14 cellular contexts compared by ENCODE assay signal in genomic region chr6:12606616-12607015, GRCh38.
"Had no signal": no experiment of that assay in that cellular context is flagged by ENCODE, and none has a peak within 500 bp of the region (broad histone marks: within the 10 kb centered on the region; RNA-seq: fewer than 3 reads in every experiment).

No MANE protein-coding gene starts in this region.

- DNase-seq: effector memory CD4-positive, alpha-beta T cell; islet precursor cell; naive B cell; retina; right lobe of liver; stimulated activated CD4-positive, alpha-beta T cell treated with anti-CD3 and anti-CD28 coated beads, Interleukin-4, amount 100 ng/mL, for 24 hours; upper lobe of right lung had no signal

- H3K9me3 Mint-ChIP-seq: naive B cell; nephron; stimulated activated memory B cell treated with anti-CD40 and anti-IgM and Interleukin-4, amounts not matched to agents 10 μg/mL and 1 μg/mL and 100 μg/mL, for 72 hours; stimulated activated naive CD8-positive, alpha-beta T cell treated with anti-CD3 and anti-CD28 coated beads, Interleukin-15, Interleukin-2, amounts not matched to agents 100 ng/mL and 50 ng/mL, for 24 hours had no signal

- H3K9me3 ChIP-seq: prostate gland, right lobe of liver, tibial nerve, upper lobe of right lung, vagina had no signal

- H2AFZ ChIP-seq: parathyroid adenoma had no signal

- H3K9ac ChIP-seq: parathyroid adenoma had no signal

- H3K27ac ChIP-seq: parathyroid adenoma, prostate gland, right lobe of liver, tibial nerve, upper lobe of right lung, vagina had no signal

- H3K79me2 ChIP-seq: parathyroid adenoma had no signal

- H3K4me3 Mint-ChIP-seq: nephron; stimulated activated naive CD8-positive, alpha-beta T cell treated with anti-CD3 and anti-CD28 coated beads, Interleukin-15, Interleukin-2, amounts not matched to agents 100 ng/mL and 50 ng/mL, for 24 hours had no signal

- H3K4me1 ChIP-seq: parathyroid adenoma, prostate gland, right lobe of liver, upper lobe of right lung had no signal

- H3K4me3 ChIP-seq: prostate gland, right lobe of liver, tibial nerve, upper lobe of right lung, vagina had no signal

- H3K27ac Mint-ChIP-seq: nephron; stimulated activated memory B cell treated with anti-CD40 and anti-IgM and Interleukin-4, amounts not matched to agents 10 μg/mL and 1 μg/mL and 100 μg/mL, for 72 hours; stimulated activated naive CD8-positive, alpha-beta T cell treated with anti-CD3 and anti-CD28 coated beads, Interleukin-15, Interleukin-2, amounts not matched to agents 100 ng/mL and 50 ng/mL, for 24 hours had no signal

- H3K27me3 ChIP-seq: right lobe of liver, tibial nerve, upper lobe of right lung, vagina had no signal

- H3K36me3 Mint-ChIP-seq: naive B cell; stimulated activated memory B cell treated with anti-CD40 and anti-IgM and Interleukin-4, amounts not matched to agents 10 μg/mL and 1 μg/mL and 100 μg/mL, for 72 hours had no signal

- H3K36me3 ChIP-seq: prostate gland, right lobe of liver, tibial nerve, upper lobe of right lung, vagina had no signal
